Comparison of ENCODE assay signal across 17 cellular contexts in the genomic region with DNA sequence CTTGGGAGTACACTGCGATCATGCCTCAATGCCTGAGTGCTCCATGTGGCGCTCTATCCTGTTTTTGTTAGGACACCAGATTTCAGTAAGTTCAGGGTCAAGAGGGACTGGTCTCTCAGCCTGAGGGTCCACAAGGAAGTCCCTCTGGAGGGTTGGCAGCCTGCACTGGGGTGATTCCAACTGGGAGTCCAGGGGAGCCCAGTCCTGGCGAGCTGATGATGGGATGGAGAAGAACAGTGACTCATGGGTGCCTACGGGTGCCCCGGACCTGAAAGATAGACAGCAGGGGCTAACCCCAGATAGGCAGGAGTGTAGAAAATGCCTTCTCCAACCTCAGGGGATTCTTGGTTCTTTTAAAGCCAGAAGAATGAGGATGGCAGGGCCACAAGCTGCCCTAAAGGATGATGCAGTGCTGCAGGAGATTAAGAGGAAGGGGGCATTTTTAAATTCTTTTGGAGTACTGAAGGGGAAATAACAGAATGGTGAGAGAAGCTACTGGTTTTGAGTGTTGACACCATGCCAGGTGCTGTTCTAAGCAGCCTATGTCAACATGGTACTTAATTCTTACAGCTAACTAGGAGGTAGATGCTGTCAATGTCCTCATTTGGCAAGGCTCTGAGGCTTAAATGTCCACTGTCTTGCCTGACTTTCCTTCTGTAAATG.
"Had no signal": no experiment of that assay in that cellular context is flagged by ENCODE, and none has a peak within 500 bp of the region (broad histone marks: within the 10 kb centered on the region; RNA-seq: fewer than 3 reads in every experiment).

No MANE protein-coding gene starts in this region.

- H3K9me3 Mint-ChIP-seq: activated naive CD4-positive, alpha-beta T cell treated with anti-CD3 and anti-CD28 coated beads, Interleukin-2, amount 50 U/mL, for 72 hours; natural killer cell; stimulated activated effector memory CD8-positive, alpha-beta T cell treated with anti-CD3 and anti-CD28 coated beads, Interleukin-12 subunit alpha, Interleukin-12 subunit beta, amount 100 ng/mL, for 72 hours had no signal

- DNase-seq: activated CD4-positive, alpha-beta T cell treated with anti-CD3 and anti-CD28 coated beads for 1 hour; activated CD8-positive, alpha-beta memory T cell treated with anti-CD3 and anti-CD28 coated beads for 24 hours; activated gamma-delta T cell treated with Interleukin-2 at 50 U/mL for 16 hours; adrenal gland; caudate nucleus; kidney; left ventricle myocardium superior; mucosa of descending colon; natural killer cell; nucleus accumbens; stimulated activated CD4-positive, alpha-beta T cell treated with anti-CD3 and anti-CD28 coated beads, Interleukin-4, amount 100 ng/mL, for 24 hours; stomach; WERI-Rb-1 had no signal

- H3K36me3 Mint-ChIP-seq: activated naive CD4-positive, alpha-beta T cell treated with anti-CD3 and anti-CD28 coated beads, Interleukin-2, amount 50 U/mL, for 72 hours; natural killer cell had no signal

- H3K36me3 ChIP-seq: adrenal gland, stomach, vagina, WERI-Rb-1 had no signal

- H3K27me3 ChIP-seq: adrenal gland, stomach, vagina had no signal

- H3K9me3 ChIP-seq: adrenal gland, mucosa of descending colon, stomach, vagina had no signal

- H3K27ac ChIP-seq: adrenal gland, stomach, vagina, WERI-Rb-1 had no signal

- ATAC-seq: activated naive CD4-positive, alpha-beta T cell treated with anti-CD3 and anti-CD28 coated beads, Interleukin-2, amount 50 U/mL, for 72 hours; left ventricle myocardium superior; mucosa of descending colon; natural killer cell; sciatic nerve; stimulated activated effector memory CD8-positive, alpha-beta T cell treated with anti-CD3 and anti-CD28 coated beads, Interleukin-12 subunit alpha, Interleukin-12 subunit beta, amount 100 ng/mL, for 72 hours had no signal

- H3K4me3 Mint-ChIP-seq: natural killer cell; stimulated activated effector memory CD8-positive, alpha-beta T cell treated with anti-CD3 and anti-CD28 coated beads, Interleukin-12 subunit alpha, Interleukin-12 subunit beta, amount 100 ng/mL, for 72 hours had no signal

- H3K27ac Mint-ChIP-seq: activated naive CD4-positive, alpha-beta T cell treated with anti-CD3 and anti-CD28 coated beads, Interleukin-2, amount 50 U/mL, for 72 hours; natural killer cell; stimulated activated effector memory CD8-positive, alpha-beta T cell treated with anti-CD3 and anti-CD28 coated beads, Interleukin-12 subunit alpha, Interleukin-12 subunit beta, amount 100 ng/mL, for 72 hours had no signal

- H3K4me3 ChIP-seq: adrenal gland, mucosa of descending colon, stomach, vagina had no signal

- H3K4me1 ChIP-seq: adrenal gland, stomach, vagina had no signal

- H3K4me1 Mint-ChIP-seq: natural killer cell; stimulated activated effector memory CD8-positive, alpha-beta T cell treated with anti-CD3 and anti-CD28 coated beads, Interleukin-12 subunit alpha, Interleukin-12 subunit beta, amount 100 ng/mL, for 72 hours had no signal
